In genomic region chr6:135901776-135902524, GRCh38 we compare ENCODE assay signal across 10 cellular contexts. TPM values are rescaled to one million over a fixed set of nuclear protein-coding genes. Genes with fewer than 3 reads are reported as not detected.
DNase-seq lines count a peak whose midpoint lies in the region; FAIRE-seq and TF ChIP-seq lines count a peak whose summit lies in the region.
"Had no signal": no experiment of that assay in that cellular context is flagged by ENCODE, and none has a peak within 500 bp of the region (broad histone marks: within the 10 kb centered on the region; RNA-seq: fewer than 3 reads in every experiment).

No MANE protein-coding gene starts in this region.

- peak overlapping the region; percentile 77 for H3K9ac ChIP-seq in GM23248

- peaks cover 38% of the 10 kb centered on the region for H3F3A ChIP-seq in GM23248 (ENCODE audit: insufficient read depth)

- H3K27ac ChIP-seq in GM23248: peak overlapping the region; percentile 86
- peak overlapping the region; percentile 72 for H3K27ac ChIP-seq in hepatocyte
- peak overlapping the region in 1 of 2 donors; percentile 78 for H3K27ac ChIP-seq in small intestine (ENCODE audit: low read depth in 1 of 2, low read length in 1 of 2)

- no peaks in the 10 kb centered on the region for H3K36me3 ChIP-seq in GM23248 (ENCODE audit: low read depth)
- H3K36me3 ChIP-seq in hepatocyte (replicated peaks; ENCODE audit: insufficient read depth, low read depth): no peaks in the 10 kb centered on the region
- H3K36me3 ChIP-seq in small intestine (ENCODE audit: control insufficient read depth in 2 of 2, insufficient read depth in 2 of 2, low read length in 2 of 2): no peaks in the 10 kb centered on the region

- H3K79me2 ChIP-seq in GM23248 (ENCODE audit: insufficient read depth) (no peaks in the 10 kb centered on the region), hepatocyte (no peaks in the 10 kb centered on the region)

- no peaks in the 10 kb centered on the region for H3K9me2 ChIP-seq in GM23248 (ENCODE audit: insufficient read depth)
- no peaks in the 10 kb centered on the region for H3K9me2 ChIP-seq in hepatocyte (replicated peaks; ENCODE audit: insufficient read depth)

- H4K20me1 ChIP-seq in GM23248 (ENCODE audit: insufficient read depth): no peaks in the 10 kb centered on the region
- no peaks in the 10 kb centered on the region for H4K20me1 ChIP-seq in hepatocyte (ENCODE audit: insufficient read depth, poor library complexity, severe bottlenecking)

- 1 to 5% methylated on average over 6 of the region's 6 CpGs for WGBS in GM23248 (ENCODE audit: low coverage in 1 of 2, low lambda C conversion rate in 2 of 2, missing lambda C conversion rate in 2 of 2), 2 experiments
- 72% methylated on average over 6 of the region's 6 CpGs for WGBS in hepatocyte (ENCODE audit: low lambda C conversion rate, missing lambda C conversion rate)
- 33 to 55% (median 48%) methylated on average over 6 of the region's 6 CpGs for WGBS in small intestine, 3 donors

- H3K4me3 ChIP-seq in GM23248: peak overlapping the region; percentile 59
- H3K4me3 ChIP-seq in astrocyte of the spinal cord (ENCODE audit: low read depth, low read length): no peak overlapping the region
- no peak overlapping the region for H3K4me3 ChIP-seq in hepatocyte
- no peak overlapping the region for H3K4me3 ChIP-seq in small intestine (ENCODE audit: low read depth in 1 of 2, low read length in 2 of 2)

- H3K27me3 ChIP-seq in GM23248 (replicated peaks; ENCODE audit: insufficient read depth): no peaks in the 10 kb centered on the region
- H3K27me3 ChIP-seq in hepatocyte: no peaks in the 10 kb centered on the region
- no peaks in the 10 kb centered on the region for H3K27me3 ChIP-seq in small intestine (ENCODE audit: control insufficient read depth in 2 of 2, insufficient read depth in 2 of 2, low read length in 2 of 2)

- FAIRE-seq in small intestine (lab: Jason Lieb, UNC): no peak
- FAIRE-seq: endothelial cell of umbilical vein had no signal

- H2AFZ ChIP-seq in GM23248 (peak overlapping the region; percentile 83), hepatocyte (no peak overlapping the region)

- H3K4me1 ChIP-seq in GM23248 (ENCODE audit: insufficient read depth) (peaks cover 43% of the 10 kb centered on the region), hepatocyte (ENCODE audit: insufficient read depth) (no peaks in the 10 kb centered on the region), small intestine (ENCODE audit: control insufficient read depth in 2 of 2, insufficient read depth in 1 of 2, low read depth in 1 of 2, low read length in 1 of 2) (peaks cover 8 to 11% of the 10 kb centered on the region in 2 donors)

- TF ChIP-seq CTCF in astrocyte of the spinal cord (IDR thresholded peaks at IDR 0.05; ENCODE audit: low read depth, low read length) (no peak), hepatocyte (IDR thresholded peaks at IDR 0.05; ENCODE audit: poor library complexity) (no peak), GM20000 (IDR thresholded peaks at IDR 0.05; ENCODE audit: extremely low read depth, missing control alignments) (no peak)

- in situ Hi-C loops in GM23248 (cut with MboI) (no loop called here), astrocyte of the spinal cord (cut with HindIII; ENCODE audit: low sequenced_read_pairs) (no loop called here)

- H3K4me2 ChIP-seq in GM23248 (ENCODE audit: unreplicated experiment): peak overlapping the region; percentile 85
- H3K4me2 ChIP-seq in hepatocyte: peak overlapping the region; percentile 23

- H3K9me3 ChIP-seq in GM23248 (ENCODE audit: low read depth) (no peaks in the 10 kb centered on the region), hepatocyte (ENCODE audit: low read depth) (no peaks in the 10 kb centered on the region), small intestine (ENCODE audit: control insufficient read depth, low read depth) (no peaks in the 10 kb centered on the region)

- DNase-seq in GM23248: peak; percentile 94
- peak; percentile 91 for DNase-seq in astrocyte of the spinal cord (ENCODE audit: low read depth, low spot score)
- peak; percentile 30 for DNase-seq in hepatocyte (ENCODE audit: low spot score)
- DNase-seq in small intestine: peak; percentile 13
- no peak for DNase-seq in activated CD4-positive, CD25-positive, alpha-beta regulatory T cell (lab: John Stamatoyannopoulos, UW)
- DNase-seq in SKM-1 (lab: John Stamatoyannopoulos, UW; ENCODE audit: unreplicated experiment): no peak
- DNase-seq in MV-4-11 (lab: John Stamatoyannopoulos, UW): no peak
- no peak for DNase-seq in GM20000 (ENCODE audit: low spot score)
- DNase-seq: NCI-H526 treated with DMSO at 0.1 percent for 48 hours had no signal

RNA-seq across cellular contexts. Expression of gene PDE7B, which starts 50.4 kb away (rescaled TPM):
- total RNA-seq in GM23248 (2014; rRNA removed; shearing (Covaris generic)): 5.7 and 6.8 TPM in 2 replicates
- 2.7 and 3.1 TPM in 2 replicates for polyA plus RNA-seq in GM23248 (2016; fragmentation: Nextera tagmentation; extraction: Ambion mirVana)
- total RNA-seq in hepatocyte: 7.2 and 9.2 TPM in 2 replicates
- 1.2 and 3.4 TPM in 2 replicates for polyA plus RNA-seq in hepatocyte
- 1 to 10 TPM in 2 of 3 donors, under 1 TPM in 1; 0.22 to 1.4 (median 1.3) TPM for polyA plus RNA-seq in small intestine

Comparison
In these comparisons a context has a peak if more than half of its experiments do, and no peak if none do; other contexts are left out.
1. DNase-seq: peak in GM23248 (single experiment), astrocyte of the spinal cord (single experiment), hepatocyte (single experiment) and small intestine (single experiment); none in activated CD4-positive, CD25-positive, alpha-beta regulatory T cell (0 of 4), SKM-1 (single experiment), MV-4-11 (single experiment) and GM20000 (single experiment).